Comparison of ENCODE assay signal across 19 cellular contexts in genomic region chr12:93016752-93017350, GRCh38.
A peak's percentile ranks its signal among the peaks of the same experiment; 100 is the strongest.
DNase-seq lines count a peak whose midpoint lies in the region; ATAC-seq, FAIRE-seq and TF ChIP-seq lines count a peak whose summit lies in the region.
"Had no signal": no experiment of that assay in that cellular context is flagged by ENCODE, and none has a peak within 500 bp of the region (broad histone marks: within the 10 kb centered on the region; RNA-seq: fewer than 3 reads in every experiment).

No MANE protein-coding gene starts in this region.

- H3K36me3 Mint-ChIP-seq in type B pancreatic cell = no peaks in the 10 kb centered on the region
- no peaks in the 10 kb centered on the region for H3K36me3 Mint-ChIP-seq in activated CD4-positive, alpha-beta memory T cell treated with anti-CD3 and anti-CD28 coated beads for 36 hours
- H3K36me3 Mint-ChIP-seq: natural killer cell treated with Interleukin-12 subunit alpha and Interleukin-12 subunit beta and Interleukin-15 and Interleukin-18, amount 100 ng/mL, for 72 hours had no signal

- H3K4me1 Mint-ChIP-seq in type B pancreatic cell (ENCODE audit: unreplicated experiment) = peaks cover 49% of the 10 kb centered on the region
- no peaks in the 10 kb centered on the region for H3K4me1 Mint-ChIP-seq in activated CD4-positive, alpha-beta memory T cell treated with anti-CD3 and anti-CD28 coated beads for 36 hours (ENCODE audit: low read depth)
- H3K4me1 Mint-ChIP-seq: activated CD4-positive, alpha-beta T cell treated with anti-CD3 and anti-CD28 coated beads, Interleukin-2, amount 10 ng/mL, durations not matched to agents 24 days and 14 days had no signal

- peak overlapping the region; percentile 25 for H3K4me2 ChIP-seq in endothelial cell of umbilical vein (ENCODE audit: insufficient read depth, low read length)
- H3K4me2 ChIP-seq: BLaER1, smooth muscle cell had no signal

- no TSS peak for BruUV-seq in endothelial cell of umbilical vein (replicated peaks; lab: Mats Ljungman, UMichigan)

- peak overlapping the region; percentile 43 for H2AFZ ChIP-seq in endothelial cell of umbilical vein (ENCODE audit: low read depth, low read length)

- POLR2A ChIA-PET in endothelial cell of umbilical vein (lab: Charles Lee) = no interaction called here
- POLR2A ChIA-PET in activated CD4-positive, alpha-beta memory T cell treated with anti-CD3 and anti-CD28 coated beads for 36 hours (lab: Charles Lee) = no interaction called here

- H3K27ac ChIP-seq in endothelial cell of umbilical vein (ENCODE audit: insufficient read depth, low read depth, low read length) (peak overlapping the region; percentile 69), mucosa of rectum (ENCODE audit: low read depth in 2 of 2, low read length in 2 of 2) (peak overlapping the region; percentile 39 to 43), psoas muscle (no peak overlapping the region)
- H3K27ac ChIP-seq: BLaER1, foreskin keratinocyte had no signal

- peaks cover 5% of the 10 kb centered on the region for H3K9me3 Mint-ChIP-seq in type B pancreatic cell
- H3K9me3 Mint-ChIP-seq in activated CD4-positive, alpha-beta memory T cell treated with anti-CD3 and anti-CD28 coated beads for 36 hours = no peaks in the 10 kb centered on the region
- H3K9me3 Mint-ChIP-seq: activated CD4-positive, alpha-beta T cell treated with anti-CD3 and anti-CD28 coated beads, Interleukin-2, amount 10 ng/mL, durations not matched to agents 24 days and 14 days; dendritic cell treated with granulocyte-macrophage colony-stimulating factor and Interleukin-4, amounts not matched to agents 40 ng/mL and 50 ng/mL, for 4 days; natural killer cell treated with Interleukin-12 subunit alpha and Interleukin-12 subunit beta and Interleukin-15 and Interleukin-18, amount 100 ng/mL, for 72 hours had no signal

- H3K9me3 ChIP-seq in endothelial cell of umbilical vein (replicated peaks; ENCODE audit: control insufficient read depth, insufficient read depth, low read length) = no peaks in the 10 kb centered on the region
- no peaks in the 10 kb centered on the region for H3K9me3 ChIP-seq in mucosa of rectum (ENCODE audit: control insufficient read depth in 2 of 2, low read length in 2 of 2)
- no peaks in the 10 kb centered on the region for H3K9me3 ChIP-seq in psoas muscle
- H3K9me3 ChIP-seq: BLaER1 had no signal

- H3K9me1 ChIP-seq in endothelial cell of umbilical vein (replicated peaks; ENCODE audit: control insufficient read depth, extremely low read depth, insufficient read depth, low read length) = no peaks in the 10 kb centered on the region

- dilution Hi-C loops in endothelial cell of umbilical vein (cut with MboI; ENCODE audit: extremely low pct_ligation_motif_present, low sequenced_read_pairs) = loop anchor here (25.0 kb wide), 1 partner anchor 370 kb away; the partner anchor contains the start of gene NUDT4

- peak overlapping the region; percentile 91 for H3K27ac Mint-ChIP-seq in type B pancreatic cell
- no peak overlapping the region for H3K27ac Mint-ChIP-seq in activated CD4-positive, alpha-beta memory T cell treated with anti-CD3 and anti-CD28 coated beads for 36 hours
- H3K27ac Mint-ChIP-seq: activated CD4-positive, alpha-beta T cell treated with anti-CD3 and anti-CD28 coated beads, Interleukin-2, amount 10 ng/mL, durations not matched to agents 24 days and 14 days; dendritic cell treated with granulocyte-macrophage colony-stimulating factor and Interleukin-4, amounts not matched to agents 40 ng/mL and 50 ng/mL, for 4 days; natural killer cell treated with Interleukin-12 subunit alpha and Interleukin-12 subunit beta and Interleukin-15 and Interleukin-18, amount 100 ng/mL, for 72 hours had no signal

- H3K79me2 ChIP-seq in endothelial cell of umbilical vein (ENCODE audit: control insufficient read depth, insufficient read depth, low read length) = no peaks in the 10 kb centered on the region

- CTCF ChIA-PET in endothelial cell of umbilical vein (lab: Charles Lee) = interaction anchor here (0.6 to 4.1 kb wide), 6 partner anchors 12 to 403 kb away, joined by 3 to 31 read pairs (median 8); no protein-coding TSS in a partner anchor
- CTCF ChIA-PET in activated CD4-positive, alpha-beta memory T cell treated with anti-CD3 and anti-CD28 coated beads for 36 hours (lab: Charles Lee) = interaction anchor here (0.6 kb wide), 1 partner anchor 1557 kb away, joined by 3 read pairs; no protein-coding TSS in a partner anchor

- peak; percentile 18 for DNase-seq in NCI-H82 (lab: John Stamatoyannopoulos, UW)
- DNase-seq in NCI-H82 treated with DMSO at 0.1 percent for 48 hours (lab: John Stamatoyannopoulos, UW; ENCODE audit: unreplicated experiment) = no peak
- DNase-seq in endothelial cell of umbilical vein (ENCODE audit: low read depth, low spot score) = peak; percentile 69
- no peak for DNase-seq in type B pancreatic cell (ENCODE audit: extremely low spot score, unreplicated experiment)
- DNase-seq in NCI-H1092 treated with DMSO at 0.1 percent for 48 hours (lab: John Stamatoyannopoulos, UW) = no peak
- DNase-seq in psoas muscle = no peak
- no peak for DNase-seq in activated CD4-positive, alpha-beta memory T cell treated with anti-CD3 and anti-CD28 coated beads for 36 hours
- DNase-seq: activated CD4-positive, alpha-beta T cell treated with anti-CD3 and anti-CD28 coated beads, Interleukin-2, amount 10 ng/mL, durations not matched to agents 24 days and 14 days; mesenchymal stem cell; NCI-H2081 treated with DMSO at 0.1 percent for 48 hours; NCI-H524; SW 1271 had no signal

- H3K9ac ChIP-seq in endothelial cell of umbilical vein (replicated peaks; ENCODE audit: extremely low read depth, insufficient read depth, low read length) = peak overlapping the region; percentile 56
- H3K9ac ChIP-seq in mucosa of rectum (ENCODE audit: low read depth in 1 of 2, low read length in 2 of 2) = no peak overlapping the region
- H3K9ac ChIP-seq: BLaER1 had no signal

- H3K36me3 ChIP-seq in endothelial cell of umbilical vein (ENCODE audit: control insufficient read depth in 2 of 2, extremely low read depth in 1 of 2, insufficient read depth in 2 of 2, low read length in 2 of 2) (no peaks in the 10 kb centered on the region), mucosa of rectum (ENCODE audit: control insufficient read depth in 2 of 2, insufficient read depth in 2 of 2, low read length in 2 of 2) (no peaks in the 10 kb centered on the region), psoas muscle (ENCODE audit: insufficient read depth in 1 of 2, low read depth in 1 of 2) (no peaks in the 10 kb centered on the region)
- H3K36me3 ChIP-seq: BLaER1 had no signal

- no peaks in the 10 kb centered on the region for H4K20me1 ChIP-seq in endothelial cell of umbilical vein (replicated peaks; ENCODE audit: control insufficient read depth, extremely low read depth, insufficient read depth, low read length)
- H4K20me1 ChIP-seq: BLaER1 had no signal

- WGBS in psoas muscle, 3 donors = 60 to 67% (median 66%) methylated on average over 4 of the region's 4 CpGs

- H3K27me3 Mint-ChIP-seq in type B pancreatic cell = no peaks in the 10 kb centered on the region
- H3K27me3 Mint-ChIP-seq in activated CD4-positive, alpha-beta memory T cell treated with anti-CD3 and anti-CD28 coated beads for 36 hours = peaks cover 2% of the 10 kb centered on the region
- H3K27me3 Mint-ChIP-seq: activated CD4-positive, alpha-beta T cell treated with anti-CD3 and anti-CD28 coated beads, Interleukin-2, amount 10 ng/mL, durations not matched to agents 24 days and 14 days; dendritic cell treated with granulocyte-macrophage colony-stimulating factor and Interleukin-4, amounts not matched to agents 40 ng/mL and 50 ng/mL, for 4 days had no signal

- FAIRE-seq in endothelial cell of umbilical vein (lab: Jason Lieb, UNC) = no peak
- FAIRE-seq: H54 had no signal

- ATAC-seq in psoas muscle = no peak
- ATAC-seq: foreskin keratinocyte; natural killer cell treated with Interleukin-12 subunit alpha and Interleukin-12 subunit beta and Interleukin-15 and Interleukin-18, amount 100 ng/mL, for 72 hours had no signal

- H3K4me1 ChIP-seq in endothelial cell of umbilical vein (ENCODE audit: control insufficient read depth, extremely low read depth, insufficient read depth, low read length) (peaks cover 47% of the 10 kb centered on the region), mucosa of rectum (ENCODE audit: control insufficient read depth in 2 of 2, insufficient read depth in 2 of 2, low read length in 2 of 2) (peaks cover 26 to 59% of the 10 kb centered on the region in 2 donors), psoas muscle (no peaks in the 10 kb centered on the region)
- H3K4me1 ChIP-seq: BLaER1 had no signal

- H3K4me3 ChIP-seq in endothelial cell of umbilical vein (replicated peaks in 1 of 3; ENCODE audit: insufficient read depth in 1 of 3, low read depth in 1 of 3, low read length in 3 of 3) (no peak overlapping the region), mucosa of rectum (ENCODE audit: low read length in 2 of 2) (no peak overlapping the region), psoas muscle (no peak overlapping the region)
- H3K4me3 ChIP-seq: BLaER1, smooth muscle cell had no signal

- peak overlapping the region; percentile 27 for H3K4me3 Mint-ChIP-seq in type B pancreatic cell
- H3K4me3 Mint-ChIP-seq in activated CD4-positive, alpha-beta memory T cell treated with anti-CD3 and anti-CD28 coated beads for 36 hours = no peak overlapping the region
- H3K4me3 Mint-ChIP-seq: activated CD4-positive, alpha-beta T cell treated with anti-CD3 and anti-CD28 coated beads, Interleukin-2, amount 10 ng/mL, durations not matched to agents 24 days and 14 days; dendritic cell treated with granulocyte-macrophage colony-stimulating factor and Interleukin-4, amounts not matched to agents 40 ng/mL and 50 ng/mL, for 4 days; natural killer cell treated with Interleukin-12 subunit alpha and Interleukin-12 subunit beta and Interleukin-15 and Interleukin-18, amount 100 ng/mL, for 72 hours had no signal

- H3K27me3 ChIP-seq in endothelial cell of umbilical vein (ENCODE audit: control insufficient read depth in 2 of 2, insufficient read depth in 2 of 2, low read length in 2 of 2) = no peaks in the 10 kb centered on the region
- no peaks in the 10 kb centered on the region for H3K27me3 ChIP-seq in mucosa of rectum (ENCODE audit: control insufficient read depth in 2 of 2, insufficient read depth in 2 of 2, low read length in 2 of 2)
- no peaks in the 10 kb centered on the region for H3K27me3 ChIP-seq in psoas muscle (ENCODE audit: insufficient read depth in 3 of 3, low read length in 2 of 3)
- H3K27me3 ChIP-seq: BLaER1, foreskin keratinocyte had no signal

- intact Hi-C loops in endothelial cell of umbilical vein (cut with micrococcal nuclease) = loop anchor here (1.0 to 2.0 kb wide), 2 partner anchors 16 to 74 kb away; no protein-coding TSS in a partner anchor
- intact Hi-C loops in psoas muscle (cut with DNase I) = no loop called here
- intact Hi-C loops in activated CD4-positive, alpha-beta memory T cell treated with anti-CD3 and anti-CD28 coated beads for 36 hours (cut with micrococcal nuclease) = no loop called here

- TF ChIP-seq CTCF in endothelial cell of umbilical vein (IDR thresholded peaks at IDR 0.05; ENCODE audit: extremely low read depth in 1 of 2, insufficient read depth in 1 of 2, low read depth in 1 of 2, low read length in 2 of 2) (no peak), type B pancreatic cell (conservative IDR thresholded peaks at IDR 0.05) (no peak), psoas muscle (IDR thresholded peaks at IDR 0.05) (no peak)

- no peak for TF ChIP-seq POLR2A in endothelial cell of umbilical vein (IDR thresholded peaks at IDR 0.05; ENCODE audit: low read depth, low read length)

Comparison
In these comparisons a context has a peak if more than half of its experiments do, and no peak if none do; other contexts are left out.
1. DNase-seq: peak in NCI-H82 (single experiment) and endothelial cell of umbilical vein (single experiment); none in NCI-H82 treated with DMSO at 0.1 percent for 48 hours (single experiment), type B pancreatic cell (single experiment), NCI-H1092 treated with DMSO at 0.1 percent for 48 hours (single experiment), psoas muscle (0 of 2) and activated CD4-positive, alpha-beta memory T cell treated with anti-CD3 and anti-CD28 coated beads for 36 hours (single experiment).